17 cellular contexts compared by ENCODE assay signal in genomic region chr4:139838811-139839210, GRCh38.
"Had no signal": no experiment of that assay in that cellular context is flagged by ENCODE, and none has a peak within 500 bp of the region (broad histone marks: within the 10 kb centered on the region; RNA-seq: fewer than 3 reads in every experiment).

No MANE protein-coding gene starts in this region.

- H3K27me3 ChIP-seq: esophagus muscularis mucosa, neural progenitor cell, vagina had no signal

- H3K27ac Mint-ChIP-seq: activated naive CD4-positive, alpha-beta T cell treated with anti-CD3 and anti-CD28 coated beads, Interleukin-2, amount 50 U/mL, for 24 hours; dendritic cell treated with granulocyte-macrophage colony-stimulating factor and Interleukin-4, amounts not matched to agents 40 ng/mL and 50 ng/mL, for 4 days; neural progenitor cell; stimulated activated naive CD8-positive, alpha-beta T cell treated with anti-CD3 and anti-CD28 coated beads, Interleukin-15, amount 100 ng/mL, for 72 hours; T-helper 17 cell had no signal

- H3K9me3 Mint-ChIP-seq: activated naive CD4-positive, alpha-beta T cell treated with anti-CD3 and anti-CD28 coated beads, Interleukin-2, amount 50 U/mL, for 24 hours; dendritic cell treated with granulocyte-macrophage colony-stimulating factor and Interleukin-4, amounts not matched to agents 40 ng/mL and 50 ng/mL, for 4 days; neural progenitor cell; stimulated activated naive CD8-positive, alpha-beta T cell treated with anti-CD3 and anti-CD28 coated beads, Interleukin-15, amount 100 ng/mL, for 72 hours had no signal

- H3K4me1 ChIP-seq: psoas muscle, vagina had no signal

- H3K4me3 ChIP-seq: esophagus muscularis mucosa, lung, neural progenitor cell, psoas muscle, smooth muscle cell, vagina had no signal

- H3K36me3 Mint-ChIP-seq: activated naive CD4-positive, alpha-beta T cell treated with anti-CD3 and anti-CD28 coated beads, Interleukin-2, amount 50 U/mL, for 24 hours had no signal

- DNase-seq: activated CD4-positive, alpha-beta T cell treated with anti-CD3 and anti-CD28 coated beads, Interleukin-2, amount 50 U/mL, for 48 hours; activated gamma-delta T cell; effector CD8-positive, alpha-beta T cell; kidney; psoas muscle; right cardiac atrium; stimulated activated CD4-positive, alpha-beta T cell treated with anti-CD3 and anti-CD28 coated beads, Interleukin-4, amount 100 ng/mL, for 1 hour; stimulated activated naive CD8-positive, alpha-beta T cell treated with anti-CD3 and anti-CD28 coated beads, Interleukin-15, amount 100 ng/mL, for 72 hours; T-helper 17 cell; trophoblast cell had no signal

- H3K27ac ChIP-seq: esophagus muscularis mucosa, neural progenitor cell, psoas muscle, vagina had no signal

- H3K36me3 ChIP-seq: esophagus muscularis mucosa, neural progenitor cell, vagina had no signal

- H3K4me1 Mint-ChIP-seq: activated naive CD4-positive, alpha-beta T cell treated with anti-CD3 and anti-CD28 coated beads, Interleukin-2, amount 50 U/mL, for 24 hours; stimulated activated naive CD8-positive, alpha-beta T cell treated with anti-CD3 and anti-CD28 coated beads, Interleukin-15, amount 100 ng/mL, for 72 hours; T-helper 17 cell had no signal

- H3K9me3 ChIP-seq: esophagus muscularis mucosa, psoas muscle, vagina had no signal

- H3K4me3 Mint-ChIP-seq: activated naive CD4-positive, alpha-beta T cell treated with anti-CD3 and anti-CD28 coated beads, Interleukin-2, amount 50 U/mL, for 24 hours; dendritic cell treated with granulocyte-macrophage colony-stimulating factor and Interleukin-4, amounts not matched to agents 40 ng/mL and 50 ng/mL, for 4 days; neural progenitor cell; stimulated activated naive CD8-positive, alpha-beta T cell treated with anti-CD3 and anti-CD28 coated beads, Interleukin-15, amount 100 ng/mL, for 72 hours; T-helper 17 cell had no signal

- H3K27me3 Mint-ChIP-seq: activated naive CD4-positive, alpha-beta T cell treated with anti-CD3 and anti-CD28 coated beads, Interleukin-2, amount 50 U/mL, for 24 hours; dendritic cell treated with granulocyte-macrophage colony-stimulating factor and Interleukin-4, amounts not matched to agents 40 ng/mL and 50 ng/mL, for 4 days; stimulated activated naive CD8-positive, alpha-beta T cell treated with anti-CD3 and anti-CD28 coated beads, Interleukin-15, amount 100 ng/mL, for 72 hours had no signal
